8 cellular contexts compared by ENCODE assay signal in the genomic region with DNA sequence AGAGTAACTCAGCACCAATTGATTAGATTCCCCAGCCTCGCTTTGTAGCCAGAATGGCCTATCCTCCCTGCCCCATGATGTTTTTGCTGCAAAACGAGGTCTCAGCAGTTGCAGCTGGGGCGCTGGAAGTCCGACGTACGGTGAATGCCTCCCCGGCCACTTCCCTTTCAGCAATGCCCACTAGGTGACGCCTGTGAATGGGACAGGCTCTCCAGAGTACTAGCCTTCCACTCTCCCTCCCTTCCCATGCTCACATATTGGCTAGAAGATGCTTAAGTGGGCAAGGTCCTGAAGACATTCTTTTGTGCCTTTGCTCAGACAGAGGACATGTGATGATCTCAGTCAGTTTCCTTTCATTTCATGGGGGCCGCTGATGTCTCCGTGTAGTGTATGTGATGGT. TPM values are rescaled to one million over a fixed set of nuclear protein-coding genes. Genes with fewer than 3 reads are reported as not detected.
A peak's percentile ranks its signal among the peaks of the same experiment; 100 is the strongest.
DNase-seq lines count a peak whose midpoint lies in the region; ATAC-seq and TF ChIP-seq lines count a peak whose summit lies in the region.

No MANE protein-coding gene starts in this region.

- H4K8ac ChIP-seq in trophoblast cell (ENCODE audit: low read depth, low read length) = no peak overlapping the region

- no peak for ATAC-seq in GM18858 (IDR thresholded peaks at IDR 0.05; ENCODE audit: unreplicated experiment)
- no peak for ATAC-seq in stimulated activated naive CD8-positive, alpha-beta T cell treated with anti-CD3 and anti-CD28 coated beads, Interleukin-15, Interleukin-2, amounts not matched to agents 100 U/mL and 50 U/mL, for 24 hours

- no peak overlapping the region for H2BK120ac ChIP-seq in trophoblast cell (ENCODE audit: insufficient read depth, low read length, poor library complexity)

- H3K4me1 ChIP-seq in trophoblast cell (ENCODE audit: control insufficient read depth in 1 of 2, insufficient read depth in 2 of 2, low read length in 2 of 2) = no peaks in the 10 kb centered on the region

- no peak overlapping the region for H3K18ac ChIP-seq in trophoblast cell (ENCODE audit: low read length)

- no peak overlapping the region for H3K23ac ChIP-seq in trophoblast cell (ENCODE audit: low read length)

- no peaks in the 10 kb centered on the region for H3K36me3 ChIP-seq in trophoblast cell (ENCODE audit: control insufficient read depth in 1 of 2, insufficient read depth in 2 of 2, low read length in 2 of 2)

- H4K12ac ChIP-seq in trophoblast cell (ENCODE audit: low read depth, low read length) = no peak overlapping the region

- H3K4ac ChIP-seq in trophoblast cell (ENCODE audit: low read depth, low read length) = no peak overlapping the region

- peak; percentile 34 for DNase-seq in GM12865 (ENCODE audit: low read depth)
- DNase-seq in NCI-H510A (lab: John Stamatoyannopoulos, UW) = peak; percentile 4
- peak; percentile 49 for DNase-seq in fibroblast of pulmonary artery (ENCODE audit: low read depth)
- DNase-seq in trophoblast cell = peak; percentile 14 to 46
- DNase-seq in DMS79 treated with DMSO at 0.1 percent for 48 hours (lab: John Stamatoyannopoulos, UW) = no peak
- DNase-seq in stimulated activated naive CD8-positive, alpha-beta T cell treated with anti-CD3 and anti-CD28 coated beads, Interleukin-15, Interleukin-2, amounts not matched to agents 100 U/mL and 50 U/mL, for 24 hours = no peak
- no peak for DNase-seq in middle frontal gyrus (ENCODE audit: extremely low spot score, low spot score)

- H3K4me3 ChIP-seq in GM12865 (ENCODE audit: low read depth, low read length) = no peak overlapping the region
- no peak overlapping the region for H3K4me3 ChIP-seq in fibroblast of pulmonary artery (replicated peaks; ENCODE audit: low read depth, low read length)
- no peak overlapping the region for H3K4me3 ChIP-seq in trophoblast cell (ENCODE audit: low read depth, low read length)

- H2AFZ ChIP-seq in trophoblast cell (ENCODE audit: insufficient read depth, low read length, poor library complexity) = no peak overlapping the region

- no peak overlapping the region for H2BK5ac ChIP-seq in trophoblast cell (ENCODE audit: low read depth, low read length, poor library complexity)

- no peaks in the 10 kb centered on the region for H3K79me2 ChIP-seq in trophoblast cell (ENCODE audit: control insufficient read depth, insufficient read depth, low read length, poor library complexity)

- H2AK5ac ChIP-seq in trophoblast cell (ENCODE audit: low read length) = no peak overlapping the region

- no peak overlapping the region for H4K91ac ChIP-seq in trophoblast cell (ENCODE audit: low read depth, low read length)

- no peaks in the 10 kb centered on the region for H3K9me3 ChIP-seq in trophoblast cell (ENCODE audit: insufficient read depth, low read depth, low read length)

- TF ChIP-seq CTCF in GM12865 (IDR thresholded peaks at IDR 0.05; ENCODE audit: insufficient read depth, low read depth, low read length, missing control alignments) = peak; percentile 46
- TF ChIP-seq CTCF in fibroblast of pulmonary artery (IDR thresholded peaks at IDR 0.05; ENCODE audit: low read length, missing control alignments) = peak; percentile 64

- no peak overlapping the region for H3K9ac ChIP-seq in trophoblast cell (ENCODE audit: low read length)

- no peak overlapping the region for H3K14ac ChIP-seq in trophoblast cell (ENCODE audit: low read length)

- WGBS in trophoblast cell (ENCODE audit: extremely low coverage, insufficient coverage, insufficient read length) = no CpG with 5 or more reads among the region's 10 CpGs

- no peak overlapping the region for H3K4me2 ChIP-seq in trophoblast cell (ENCODE audit: low read length)

- H3K27ac ChIP-seq in trophoblast cell (ENCODE audit: low read depth, low read length) = no peak overlapping the region

- H3K27me3 ChIP-seq in trophoblast cell (ENCODE audit: insufficient read depth, low read length) = no peaks in the 10 kb centered on the region

- no peak overlapping the region for H2BK12ac ChIP-seq in trophoblast cell (ENCODE audit: low read length)

- no peaks in the 10 kb centered on the region for H3K79me1 ChIP-seq in trophoblast cell (ENCODE audit: low read length)

RNA-seq across cellular contexts. Expression of a gene that starts 50.8 kb away (rescaled TPM):
- 0.07 TPM in 1 of 2 replicates, not detected in the other for polyA plus RNA-seq in trophoblast cell (2013)

Comparison
In these comparisons a context has a peak if more than half of its experiments do, and no peak if none do; other contexts are left out.
1. DNase-seq: peak in GM12865 (single experiment), NCI-H510A (single experiment), fibroblast of pulmonary artery (single experiment) and trophoblast cell (2 of 2); none in DMS79 treated with DMSO at 0.1 percent for 48 hours (single experiment), stimulated activated naive CD8-positive, alpha-beta T cell treated with anti-CD3 and anti-CD28 coated beads, Interleukin-15, Interleukin-2, amounts not matched to agents 100 U/mL and 50 U/mL, for 24 hours (single experiment) and middle frontal gyrus (single experiment).